In genomic region chr21:46515109-46515508, GRCh38 we compare ENCODE assay signal across 2 cellular contexts.
TF ChIP-seq lines count a peak whose summit lies in the region.

No MANE protein-coding gene starts in this region.

TF ChIP-seq in liver, 16 proteins besides CTCF, POLR2A, EP300 and RAD21 (continued from another document):
- TF ChIP-seq MAX (IDR thresholded peaks at IDR 0.05) (peak; percentile 34), RXRA (IDR thresholded peaks at IDR 0.05) (peak; percentile 59 to 78), SP1 (IDR thresholded peaks at IDR 0.05) (peak; percentile 29), NR2F2 (IDR thresholded peaks at IDR 0.05) (no peak), HNF4A (conservative IDR thresholded peaks at IDR 0.05) (peak; percentile 37 to 61)

TF ChIP-seq in HepG2, 621 proteins besides CTCF, POLR2A, EP300 and RAD21:
- no peak for TF ChIP-seq TRIM22 (IDR thresholded peaks at IDR 0.05)
- no peak for TF ChIP-seq ZNF646 (CRISPR knock-in tag; IDR thresholded peaks at IDR 0.05)
- no peak for TF ChIP-seq ZNF20 (CRISPR knock-in tag; IDR thresholded peaks at IDR 0.05)
- no peak for TF ChIP-seq ZNF547 (CRISPR knock-in tag; IDR thresholded peaks at IDR 0.05)
- TF ChIP-seq ZNF687 (CRISPR knock-in tag; IDR thresholded peaks at IDR 0.05), result no peak
- no peak for TF ChIP-seq ZBTB14 (CRISPR knock-in tag; IDR thresholded peaks at IDR 0.05)
- TF ChIP-seq ZNF12 (CRISPR knock-in tag; IDR thresholded peaks at IDR 0.05), result no peak
- TF ChIP-seq E2F2 (CRISPR knock-in tag; IDR thresholded peaks at IDR 0.05; ENCODE audit: borderline replicate concordance), result no peak
- no peak for TF ChIP-seq TEAD2 (CRISPR knock-in tag; IDR thresholded peaks at IDR 0.05)
